In the genomic region with DNA sequence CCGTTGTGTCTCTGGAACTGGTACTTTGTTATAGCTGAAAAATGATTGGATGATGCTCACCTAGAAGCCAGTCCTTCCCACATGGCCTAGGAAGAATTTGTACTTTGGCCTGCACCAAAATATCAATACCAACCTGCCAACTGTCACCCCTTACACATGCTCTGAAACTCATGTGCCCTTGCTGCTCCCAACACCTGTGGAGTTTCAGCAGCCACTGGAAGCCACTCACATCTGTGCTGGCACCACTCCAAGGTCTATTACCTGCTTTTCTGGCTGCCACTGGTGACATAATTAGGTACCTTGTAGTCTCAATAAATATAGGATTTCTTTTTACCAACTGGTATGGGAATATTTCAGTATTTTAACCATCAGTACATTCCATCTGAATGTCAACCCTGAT, we compare ENCODE assay signal across 15 cellular contexts.
DNase-seq lines count a peak whose midpoint lies in the region; ATAC-seq and FAIRE-seq lines count a peak whose summit lies in the region.
"Had no signal": no experiment of that assay in that cellular context is flagged by ENCODE, and none has a peak within 500 bp of the region (broad histone marks: within the 10 kb centered on the region; RNA-seq: fewer than 3 reads in every experiment).

No MANE protein-coding gene starts in this region.

- H2BK5ac ChIP-seq in trophoblast cell (ENCODE audit: low read depth, low read length, poor library complexity) = no peak overlapping the region

- no peaks in the 10 kb centered on the region for H3K79me2 ChIP-seq in trophoblast cell (ENCODE audit: control insufficient read depth, insufficient read depth, low read length, poor library complexity)

- no peak overlapping the region for H3K9ac ChIP-seq in trophoblast cell (ENCODE audit: low read length)
- H3K9ac ChIP-seq: BLaER1 had no signal

- H3K4me1 ChIP-seq in small intestine (ENCODE audit: control insufficient read depth in 2 of 2, insufficient read depth in 1 of 2, low read depth in 1 of 2, low read length in 1 of 2) = no peaks in the 10 kb centered on the region
- H3K4me1 ChIP-seq in trophoblast cell (ENCODE audit: control insufficient read depth in 1 of 2, insufficient read depth in 2 of 2, low read length in 2 of 2) = no peaks in the 10 kb centered on the region
- H3K4me1 ChIP-seq: BLaER1, HAP-1 had no signal

- H2AK5ac ChIP-seq in trophoblast cell (ENCODE audit: low read length) = no peak overlapping the region

- 54 to 84% (median 69%) methylated on average over 1 of the region's 1 CpG for WGBS in small intestine, 3 donors
- no CpG with 5 or more reads among the region's 1 CpG for WGBS in trophoblast cell (ENCODE audit: extremely low coverage, insufficient coverage, insufficient read length)

- no peak overlapping the region for H4K8ac ChIP-seq in trophoblast cell (ENCODE audit: low read depth, low read length)

- H2BK12ac ChIP-seq in trophoblast cell (ENCODE audit: low read length) = no peak overlapping the region

- H3K23ac ChIP-seq in trophoblast cell (ENCODE audit: low read length) = no peak overlapping the region

- H3K4ac ChIP-seq in trophoblast cell (ENCODE audit: low read depth, low read length) = no peak overlapping the region

- no peaks in the 10 kb centered on the region for H3K27me3 ChIP-seq in small intestine (ENCODE audit: control insufficient read depth in 2 of 2, insufficient read depth in 2 of 2, low read length in 2 of 2)
- H3K27me3 ChIP-seq in trophoblast cell (ENCODE audit: insufficient read depth, low read length) = no peaks in the 10 kb centered on the region
- H3K27me3 ChIP-seq: BLaER1 had no signal

- no peak overlapping the region for H2BK120ac ChIP-seq in trophoblast cell (ENCODE audit: insufficient read depth, low read length, poor library complexity)

- no peak overlapping the region for H3K14ac ChIP-seq in trophoblast cell (ENCODE audit: low read length)

- H3K27ac ChIP-seq in small intestine (ENCODE audit: low read depth in 1 of 2, low read length in 1 of 2) = no peak overlapping the region
- H3K27ac ChIP-seq in trophoblast cell (ENCODE audit: low read depth, low read length) = no peak overlapping the region
- H3K27ac ChIP-seq: BLaER1 had no signal

- H3K36me3 ChIP-seq in small intestine (ENCODE audit: control insufficient read depth in 2 of 2, insufficient read depth in 2 of 2, low read length in 2 of 2) (no peaks in the 10 kb centered on the region), trophoblast cell (ENCODE audit: control insufficient read depth in 1 of 2, insufficient read depth in 2 of 2, low read length in 2 of 2) (no peaks in the 10 kb centered on the region)
- H3K36me3 ChIP-seq: BLaER1, HAP-1 had no signal

- H3K18ac ChIP-seq in trophoblast cell (ENCODE audit: low read length) = no peak overlapping the region

- ATAC-seq in HG03135 (IDR thresholded peaks at IDR 0.05; ENCODE audit: unreplicated experiment) = no peak

- H3K4me3 ChIP-seq in small intestine (ENCODE audit: low read depth in 1 of 2, low read length in 2 of 2) (no peak overlapping the region), trophoblast cell (ENCODE audit: low read depth, low read length) (no peak overlapping the region)
- H3K4me3 ChIP-seq: BLaER1, HAP-1 had no signal

- DNase-seq in NCI-H1417 (lab: John Stamatoyannopoulos, UW) = peak; percentile 1 to 68 (median 33)
- DNase-seq in NCI-H1417 treated with DMSO at 0.1 percent for 48 hours (lab: John Stamatoyannopoulos, UW) = no peak
- peak; percentile 32 to 51 for DNase-seq in NCI-H2081 (lab: John Stamatoyannopoulos, UW)
- peak; percentile 75 for DNase-seq in NCI-H748 (lab: John Stamatoyannopoulos, UW; ENCODE audit: unreplicated experiment)
- peak; percentile 15 for DNase-seq in small intestine
- no peak for DNase-seq in dedifferentiated amniotic fluid mesenchymal stem cell (ENCODE audit: extremely low spot score)
- DNase-seq in trophoblast cell = no peak
- DNase-seq: 8988T, DMS153, IMR-90, Kasumi-1, NCI-H187 had no signal

- H3K79me1 ChIP-seq in trophoblast cell (ENCODE audit: low read length) = no peaks in the 10 kb centered on the region

- H2AFZ ChIP-seq in trophoblast cell (ENCODE audit: insufficient read depth, low read length, poor library complexity) = no peak overlapping the region

- H3K9me3 ChIP-seq in small intestine (ENCODE audit: control insufficient read depth, low read depth) (no peaks in the 10 kb centered on the region), trophoblast cell (ENCODE audit: insufficient read depth, low read depth, low read length) (no peaks in the 10 kb centered on the region)
- H3K9me3 ChIP-seq: BLaER1, HAP-1 had no signal

- no peak overlapping the region for H4K91ac ChIP-seq in trophoblast cell (ENCODE audit: low read depth, low read length)

- FAIRE-seq in small intestine (lab: Jason Lieb, UNC) = no peak

- no peak overlapping the region for H4K12ac ChIP-seq in trophoblast cell (ENCODE audit: low read depth, low read length)

- H3K4me2 ChIP-seq in trophoblast cell (ENCODE audit: low read length) = no peak overlapping the region
- H3K4me2 ChIP-seq: BLaER1 had no signal

Comparison
In these comparisons a context has a peak if more than half of its experiments do, and no peak if none do; other contexts are left out.
1. DNase-seq: peak in NCI-H1417 (3 of 3), NCI-H2081 (2 of 2), NCI-H748 (single experiment) and small intestine (single experiment); none in NCI-H1417 treated with DMSO at 0.1 percent for 48 hours (single experiment), dedifferentiated amniotic fluid mesenchymal stem cell (single experiment) and trophoblast cell (0 of 2).